ENCODE assay signal across 1 cellular context in the genomic region with DNA sequence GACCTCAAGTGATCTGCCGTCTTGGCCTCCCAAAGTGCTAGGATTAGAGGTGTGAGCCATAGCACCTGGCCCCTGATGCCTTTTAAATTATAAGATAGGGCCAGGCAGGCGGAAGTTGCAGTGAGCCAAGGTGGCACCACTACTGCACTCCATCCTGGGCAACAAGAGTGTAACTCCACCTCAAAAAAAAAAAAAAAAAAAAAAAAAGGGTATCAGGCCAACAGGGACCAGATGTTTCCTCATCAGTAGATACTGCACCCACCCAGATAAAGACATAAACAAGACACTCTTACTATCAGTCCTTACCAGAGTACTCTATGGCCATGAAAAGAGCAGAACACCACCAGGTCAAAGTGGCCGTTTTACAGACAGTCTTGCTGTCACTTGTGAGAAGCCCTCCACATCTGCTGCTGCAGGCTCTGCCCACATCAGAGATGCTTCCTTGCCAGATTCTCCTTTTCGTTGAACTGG.
TF ChIP-seq lines count a peak whose summit lies in the region.

No MANE protein-coding gene starts in this region.

TF ChIP-seq in K562, 482 proteins besides CTCF, POLR2A, EP300 and RAD21 (continued from another document and continues in another):
- TF ChIP-seq ZNF449 (CRISPR knock-in tag; IDR thresholded peaks at IDR 0.05) (no peak; the same call in 1 of the 2 replicates), ZBTB8A (IDR thresholded peaks at IDR 0.05; ENCODE audit: partially characterized antibody) (no peak), SMARCB1 (IDR thresholded peaks at IDR 0.05; ENCODE audit: insufficient read length, low read depth) (peak; percentile 68), ATF2 (CRISPR knock-in tag; IDR thresholded peaks at IDR 0.05) (0 out of 2 replicates have a peak, but pooled peaks have one; percentile 29), ZKSCAN3 (CRISPR knock-in tag; IDR thresholded peaks at IDR 0.05) (no peak), RBFOX2 (IDR thresholded peaks at IDR 0.05; ENCODE audit: low read depth, low read length) (peak; percentile 30; the same call in 1 of the 2 replicates), HES1 (IDR thresholded peaks at IDR 0.05; ENCODE audit: low read depth) (peak; percentile 85), POLR2G (IDR thresholded peaks at IDR 0.05; ENCODE audit: low read depth, low read length) (0 out of 2 replicates have a peak, but pooled peaks have one; percentile 21), KAT7 (CRISPR knock-in tag; IDR thresholded peaks at IDR 0.05; ENCODE audit: borderline replicate concordance) (0 out of 2 replicates have a peak, but pooled peaks have one; percentile 6), POLR3A (IDR thresholded peaks at IDR 0.05; ENCODE audit: borderline replicate concordance, extremely low read depth, insufficient read depth, insufficient read length) (no peak), ZFP1 (CRISPR knock-in tag; IDR thresholded peaks at IDR 0.05) (no peak), ZNF77 (CRISPR knock-in tag; IDR thresholded peaks at IDR 0.05) (no peak), ZNF76 (CRISPR knock-in tag; IDR thresholded peaks at IDR 0.05; ENCODE audit: borderline replicate concordance) (no peak), CCNT2 (IDR thresholded peaks at IDR 0.05; ENCODE audit: borderline replicate concordance, extremely low read depth, insufficient read length, low read depth, low read length) (peak; percentile 90), RBBP5 (IDR thresholded peaks at IDR 0.05; ENCODE audit: borderline replicate concordance, insufficient read depth, low read length, poor library complexity, severe bottlenecking) (peak; percentile 50), PBX2 (CRISPR knock-in tag; IDR thresholded peaks at IDR 0.05; ENCODE audit: low read depth) (no peak), PBX2 (tag; conservative IDR thresholded peaks at IDR 0.05; ENCODE audit: low read depth) (no peak; the same call in 1 of the 2 replicates), CEBPB (tag; IDR thresholded peaks at IDR 0.05) (peak; percentile 44; the same call in 1 of the 2 replicates), KLF6 (CRISPR knock-in tag; IDR thresholded peaks at IDR 0.05; ENCODE audit: borderline replicate concordance) (no peak), CXXC5 (CRISPR knock-in tag; IDR thresholded peaks at IDR 0.05) (peak; percentile 71), TAF1 (IDR thresholded peaks at IDR 0.05; ENCODE audit: control insufficient read depth, extremely low read depth, insufficient read depth, low read length, severe bottlenecking) (peak; percentile 35), ZNF398 (CRISPR knock-in tag; IDR thresholded peaks at IDR 0.05) (no peak), ZC3H4 (CRISPR knock-in tag; IDR thresholded peaks at IDR 0.05; ENCODE audit: borderline replicate concordance) (no peak), ZNF444 (CRISPR knock-in tag; IDR thresholded peaks at IDR 0.05) (no peak), PTBP1 (IDR thresholded peaks at IDR 0.05; ENCODE audit: low read depth, low read length) (no peak), SMAD3 (CRISPR knock-in tag; conservative IDR thresholded peaks at IDR 0.05) (no peak), MAFG (tag; conservative IDR thresholded peaks at IDR 0.05) (no peak), MBD2 (IDR thresholded peaks at IDR 0.05; ENCODE audit: borderline replicate concordance, low read depth) (peak; percentile 87), NR0B1 (IDR thresholded peaks at IDR 0.05; ENCODE audit: partially characterized antibody) (no peak), E2F1 (CRISPR knock-in tag; IDR thresholded peaks at IDR 0.05) (no peak), TRIM24 (IDR thresholded peaks at IDR 0.05) (peak; percentile 99)
- TF ChIP-seq, protein P1, sequence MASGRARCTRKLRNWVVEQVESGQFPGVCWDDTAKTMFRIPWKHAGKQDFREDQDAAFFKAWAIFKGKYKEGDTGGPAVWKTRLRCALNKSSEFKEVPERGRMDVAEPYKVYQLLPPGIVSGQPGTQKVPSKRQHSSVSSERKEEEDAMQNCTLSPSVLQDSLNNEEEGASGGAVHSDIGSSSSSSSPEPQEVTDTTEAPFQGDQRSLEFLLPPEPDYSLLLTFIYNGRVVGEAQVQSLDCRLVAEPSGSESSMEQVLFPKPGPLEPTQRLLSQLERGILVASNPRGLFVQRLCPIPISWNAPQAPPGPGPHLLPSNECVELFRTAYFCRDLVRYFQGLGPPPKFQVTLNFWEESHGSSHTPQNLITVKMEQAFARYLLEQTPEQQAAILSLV (tag; IDR thresholded peaks at IDR 0.05) = peak; percentile 68
- TF ChIP-seq, protein P2, sequence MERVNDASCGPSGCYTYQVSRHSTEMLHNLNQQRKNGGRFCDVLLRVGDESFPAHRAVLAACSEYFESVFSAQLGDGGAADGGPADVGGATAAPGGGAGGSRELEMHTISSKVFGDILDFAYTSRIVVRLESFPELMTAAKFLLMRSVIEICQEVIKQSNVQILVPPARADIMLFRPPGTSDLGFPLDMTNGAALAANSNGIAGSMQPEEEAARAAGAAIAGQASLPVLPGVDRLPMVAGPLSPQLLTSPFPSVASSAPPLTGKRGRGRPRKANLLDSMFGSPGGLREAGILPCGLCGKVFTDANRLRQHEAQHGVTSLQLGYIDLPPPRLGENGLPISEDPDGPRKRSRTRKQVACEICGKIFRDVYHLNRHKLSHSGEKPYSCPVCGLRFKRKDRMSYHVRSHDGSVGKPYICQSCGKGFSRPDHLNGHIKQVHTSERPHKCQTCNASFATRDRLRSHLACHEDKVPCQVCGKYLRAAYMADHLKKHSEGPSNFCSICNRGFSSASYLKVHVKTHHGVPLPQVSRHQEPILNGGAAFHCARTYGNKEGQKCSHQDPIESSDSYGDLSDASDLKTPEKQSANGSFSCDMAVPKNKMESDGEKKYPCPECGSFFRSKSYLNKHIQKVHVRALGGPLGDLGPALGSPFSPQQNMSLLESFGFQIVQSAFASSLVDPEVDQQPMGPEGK (CRISPR knock-in tag; IDR thresholded peaks at IDR 0.05; ENCODE audit: borderline replicate concordance) = no peak
- TF ChIP-seq, protein P3, sequence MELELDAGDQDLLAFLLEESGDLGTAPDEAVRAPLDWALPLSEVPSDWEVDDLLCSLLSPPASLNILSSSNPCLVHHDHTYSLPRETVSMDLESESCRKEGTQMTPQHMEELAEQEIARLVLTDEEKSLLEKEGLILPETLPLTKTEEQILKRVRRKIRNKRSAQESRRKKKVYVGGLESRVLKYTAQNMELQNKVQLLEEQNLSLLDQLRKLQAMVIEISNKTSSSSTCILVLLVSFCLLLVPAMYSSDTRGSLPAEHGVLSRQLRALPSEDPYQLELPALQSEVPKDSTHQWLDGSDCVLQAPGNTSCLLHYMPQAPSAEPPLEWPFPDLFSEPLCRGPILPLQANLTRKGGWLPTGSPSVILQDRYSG (tag; conservative IDR thresholded peaks at IDR 0.05; ENCODE audit: low read depth) = no peak
- TF ChIP-seq, protein P4, sequence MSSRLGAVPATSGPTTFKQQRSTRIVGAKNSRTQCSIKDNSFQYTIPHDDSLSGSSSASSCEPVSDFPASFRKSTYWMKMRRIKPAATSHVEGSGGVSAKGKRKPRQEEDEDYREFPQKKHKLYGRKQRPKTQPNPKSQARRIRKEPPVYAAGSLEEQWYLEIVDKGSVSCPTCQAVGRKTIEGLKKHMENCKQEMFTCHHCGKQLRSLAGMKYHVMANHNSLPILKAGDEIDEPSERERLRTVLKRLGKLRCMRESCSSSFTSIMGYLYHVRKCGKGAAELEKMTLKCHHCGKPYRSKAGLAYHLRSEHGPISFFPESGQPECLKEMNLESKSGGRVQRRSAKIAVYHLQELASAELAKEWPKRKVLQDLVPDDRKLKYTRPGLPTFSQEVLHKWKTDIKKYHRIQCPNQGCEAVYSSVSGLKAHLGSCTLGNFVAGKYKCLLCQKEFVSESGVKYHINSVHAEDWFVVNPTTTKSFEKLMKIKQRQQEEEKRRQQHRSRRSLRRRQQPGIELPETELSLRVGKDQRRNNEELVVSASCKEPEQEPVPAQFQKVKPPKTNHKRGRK (tag; IDR thresholded peaks at IDR 0.05) = no peak
- TF ChIP-seq, protein P5, sequence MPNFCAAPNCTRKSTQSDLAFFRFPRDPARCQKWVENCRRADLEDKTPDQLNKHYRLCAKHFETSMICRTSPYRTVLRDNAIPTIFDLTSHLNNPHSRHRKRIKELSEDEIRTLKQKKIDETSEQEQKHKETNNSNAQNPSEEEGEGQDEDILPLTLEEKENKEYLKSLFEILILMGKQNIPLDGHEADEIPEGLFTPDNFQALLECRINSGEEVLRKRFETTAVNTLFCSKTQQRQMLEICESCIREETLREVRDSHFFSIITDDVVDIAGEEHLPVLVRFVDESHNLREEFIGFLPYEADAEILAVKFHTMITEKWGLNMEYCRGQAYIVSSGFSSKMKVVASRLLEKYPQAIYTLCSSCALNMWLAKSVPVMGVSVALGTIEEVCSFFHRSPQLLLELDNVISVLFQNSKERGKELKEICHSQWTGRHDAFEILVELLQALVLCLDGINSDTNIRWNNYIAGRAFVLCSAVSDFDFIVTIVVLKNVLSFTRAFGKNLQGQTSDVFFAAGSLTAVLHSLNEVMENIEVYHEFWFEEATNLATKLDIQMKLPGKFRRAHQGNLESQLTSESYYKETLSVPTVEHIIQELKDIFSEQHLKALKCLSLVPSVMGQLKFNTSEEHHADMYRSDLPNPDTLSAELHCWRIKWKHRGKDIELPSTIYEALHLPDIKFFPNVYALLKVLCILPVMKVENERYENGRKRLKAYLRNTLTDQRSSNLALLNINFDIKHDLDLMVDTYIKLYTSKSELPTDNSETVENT (CRISPR knock-in tag; IDR thresholded peaks at IDR 0.05) = no peak
